In the genomic region with DNA sequence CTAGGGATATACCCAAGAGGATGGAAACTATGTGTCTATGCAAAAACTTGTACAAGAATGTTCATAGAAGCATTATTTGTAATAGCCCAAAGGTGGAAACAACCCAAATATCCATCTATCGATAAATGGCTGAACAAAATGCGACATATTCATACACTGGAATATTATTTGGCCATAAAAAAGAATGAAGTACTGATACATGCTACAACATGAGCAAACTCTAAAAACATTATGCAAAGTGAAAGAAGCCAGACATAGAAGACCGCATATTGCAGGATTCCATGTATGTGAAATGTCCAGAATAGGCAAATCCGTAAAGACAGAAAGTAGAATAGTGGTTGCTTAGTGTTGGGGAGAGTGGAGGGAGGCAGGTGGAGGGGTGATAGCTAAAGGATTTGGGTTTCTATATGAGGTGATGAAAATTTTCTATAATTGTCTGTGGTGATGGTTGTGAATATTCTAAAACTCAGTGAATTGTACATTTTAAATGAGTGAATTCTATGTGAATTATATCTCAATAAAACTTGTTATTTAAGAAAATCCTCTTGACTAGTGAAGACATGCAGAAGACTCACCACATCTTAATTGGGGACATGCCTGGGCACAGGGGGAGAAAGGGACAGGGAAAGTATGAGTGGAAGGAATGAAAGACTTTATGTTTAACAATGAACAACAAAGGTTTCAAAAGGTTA, we compare ENCODE assay signal across 1 cellular context.
TF ChIP-seq lines count a peak whose summit lies in the region.

No MANE protein-coding gene starts in this region.

TF ChIP-seq in endothelial cell of umbilical vein, 7 proteins besides CTCF, POLR2A, EP300 and RAD21 (continued from another document):
- TF ChIP-seq EZH2 (IDR thresholded peaks at IDR 0.05; ENCODE audit: borderline replicate concordance, low read depth, low read length, severe bottlenecking): no peak
